8 cellular contexts compared by ENCODE assay signal in genomic region chr17:41687828-41688640, GRCh38. TPM values are rescaled to one million over a fixed set of nuclear protein-coding genes. Genes with fewer than 3 reads are reported as not detected.
A peak's percentile ranks its signal among the peaks of the same experiment; 100 is the strongest.
DNase-seq lines count a peak whose midpoint lies in the region; ATAC-seq and TF ChIP-seq lines count a peak whose summit lies in the region.

No MANE protein-coding gene starts in this region.

- peak; percentile 9 for ATAC-seq in GM18867 (IDR thresholded peaks at IDR 0.05; ENCODE audit: unreplicated experiment)
- no peak for ATAC-seq in stimulated activated naive CD8-positive, alpha-beta T cell treated with anti-CD3 and anti-CD28 coated beads, Interleukin-15, Interleukin-2, amounts not matched to agents 100 U/mL and 50 U/mL, for 24 hours

- TF ChIP-seq CTCF in 22Rv1 (IDR thresholded peaks at IDR 0.05) = peak; percentile 75

- DNase-seq in NCI-H1105 treated with DMSO at 0.1 percent for 48 hours (lab: John Stamatoyannopoulos, UW) = peak; percentile 52
- peak; percentile 57 for DNase-seq in UCSD-AML1 (lab: John Stamatoyannopoulos, UW; ENCODE audit: unreplicated experiment)
- peak; percentile 48 for DNase-seq in cerebellum (ENCODE audit: low spot score)
- peak; percentile 52 to 58 for DNase-seq in lung microvascular endothelial cell (ENCODE audit: low read depth in 2 of 2)
- DNase-seq in stimulated activated naive CD8-positive, alpha-beta T cell treated with anti-CD3 and anti-CD28 coated beads, Interleukin-15, Interleukin-2, amounts not matched to agents 100 U/mL and 50 U/mL, for 24 hours = peak; percentile 70
- DNase-seq in NCI-H446 treated with DMSO at 0.1 percent for 48 hours (lab: John Stamatoyannopoulos, UW) = no peak

- H3K27ac ChIP-seq in 22Rv1 = peak overlapping the region; percentile 96

RNA-seq across cellular contexts. Expression of gene EIF1, which starts 0.7 kb away (rescaled TPM):
- total RNA-seq in cerebellum (79.5 TPM), lung microvascular endothelial cell (41.2 and 82.5 TPM in 2 replicates)

RNA-seq across cellular contexts. Expression of gene GAST, which starts 24.1 kb away (rescaled TPM):
- total RNA-seq in cerebellum (not detected), lung microvascular endothelial cell (not detected in 2 replicates)

RNA-seq across cellular contexts. Expression of gene HAP1, which starts 46.4 kb away (rescaled TPM):
- total RNA-seq in cerebellum (1.5 TPM), lung microvascular endothelial cell (under 0.01 and 0.20 TPM in 2 replicates)
